ENCODE assay signal across 22 cellular contexts in genomic region chr1:210024282-210024681, GRCh38.
A peak's percentile ranks its signal among the peaks of the same experiment; 100 is the strongest.
DNase-seq lines count a peak whose midpoint lies in the region; ATAC-seq, FAIRE-seq and TF ChIP-seq lines count a peak whose summit lies in the region.
"Had no signal": no experiment of that assay in that cellular context is flagged by ENCODE, and none has a peak within 500 bp of the region (broad histone marks: within the 10 kb centered on the region; RNA-seq: fewer than 3 reads in every experiment).

No MANE protein-coding gene starts in this region.

- no peaks in the 10 kb centered on the region for H3K79me2 ChIP-seq in K562 (ENCODE audit: control insufficient read depth, insufficient read depth, low read length)
- H3K79me2 ChIP-seq in neural cell (replicated peaks; ENCODE audit: insufficient read depth, low read length): no peaks in the 10 kb centered on the region

- intact Hi-C loops in K562 (cut with micrococcal nuclease): no loop called here

- peak; percentile 56 for FAIRE-seq in D721Med (lab: Jason Lieb, UNC)
- no peak for FAIRE-seq in K562 (lab: Jason Lieb, UNC)
- FAIRE-seq: A204.1, GM12891 had no signal

- no peak overlapping the region for H3K9ac ChIP-seq in K562 (ENCODE audit: insufficient read depth in 1 of 2, low read depth in 2 of 2, low read length in 2 of 2)
- no peak overlapping the region for H3K9ac ChIP-seq in neural cell (ENCODE audit: low read length)
- H3K9ac ChIP-seq: BLaER1 had no signal

- CTCF ChIA-PET in HEK293 (lab: Yijun Ruan, JAX) (no interaction called here), K562 (lab: Yijun Ruan, JAX; ENCODE audit: low intra/inter-chr PET ratio) (interaction anchor here (0.7 kb wide), 1 partner anchor 381 kb away, joined by 3 read pairs; no protein-coding TSS in a partner anchor)

- no peak for TF ChIP-seq RAD21 in K562 (CRISPR knock-in tag; conservative IDR thresholded peaks at IDR 0.05 in 1 of 2, IDR thresholded peaks at IDR 0.05 in 1 of 2)
- no peak for TF ChIP-seq RAD21 in neural cell (conservative IDR thresholded peaks at IDR 0.05)

- H3F3A ChIP-seq in neural cell (ENCODE audit: insufficient read depth, low read length, poor library complexity, severe bottlenecking): no peaks in the 10 kb centered on the region

- H3K9me2 ChIP-seq in neural cell (ENCODE audit: insufficient read depth, low read length): no peaks in the 10 kb centered on the region

- ATAC-seq in K562 (no peak), HG03175 (IDR thresholded peaks at IDR 0.05; ENCODE audit: unreplicated experiment) (no peak), GM18511 (IDR thresholded peaks at IDR 0.05; ENCODE audit: unreplicated experiment) (no peak)
- ATAC-seq: CD8-positive, alpha-beta T cell had no signal

- TF ChIP-seq EP300 in K562 (IDR thresholded peaks at IDR 0.05; ENCODE audit: low read length) (no peak), neural cell (conservative IDR thresholded peaks at IDR 0.05; ENCODE audit: poor library complexity, severe bottlenecking) (no peak)

- POLR2A ChIA-PET in HEK293 (lab: Yijun Ruan, JAX) (no interaction called here), K562 (lab: Yijun Ruan, JAX) (no interaction called here)

- peaks cover 0 to 3% of the 10 kb centered on the region in 2 experiments; a peak in 1 of 3 replicates for H3K36me3 ChIP-seq in HEK293 (ENCODE audit: control insufficient read depth in 2 of 2, insufficient read depth in 1 of 2, low read length in 2 of 2)
- H3K36me3 ChIP-seq in K562 (ENCODE audit: control insufficient read depth, insufficient read depth, low read length): no peaks in the 10 kb centered on the region
- H3K36me3 ChIP-seq in neural cell (ENCODE audit: insufficient read depth, low read length): peaks cover 11% of the 10 kb centered on the region
- H3K36me3 ChIP-seq: BLaER1 had no signal

- H3K27me3 ChIP-seq in K562 (ENCODE audit: control insufficient read depth in 2 of 2, insufficient read depth in 2 of 2, low read length in 2 of 2) (no peaks in the 10 kb centered on the region), neural cell (ENCODE audit: insufficient read depth, low read depth, low read length) (no peaks in the 10 kb centered on the region)
- H3K27me3 ChIP-seq: BE2C, BLaER1 had no signal

- in situ Hi-C loops in K562 (cut with MboI): no loop called here

- 0% methylated on average over 2 of the region's 2 CpGs for WGBS in K562 (ENCODE audit: insufficient coverage, low coverage, missing lambda C conversion rate)

- H3K9me1 ChIP-seq in K562 (ENCODE audit: control insufficient read depth, insufficient read depth, low read length): no peaks in the 10 kb centered on the region

- H3K27ac ChIP-seq in HEK293 (ENCODE audit: extremely low read depth, low read depth, low read length) (no peak overlapping the region), K562 (ENCODE audit: extremely low read depth, low read depth, low read length) (no peak overlapping the region), neural cell (ENCODE audit: low read length) (peak overlapping the region; percentile 29)
- H3K27ac ChIP-seq: BLaER1, C4-2B had no signal

- H3K9me3 ChIP-seq in HEK293 (ENCODE audit: control insufficient read depth, insufficient read depth, low read depth, low read length): no peaks in the 10 kb centered on the region
- no peaks in the 10 kb centered on the region for H3K9me3 ChIP-seq in K562 (replicated peaks; ENCODE audit: control insufficient read depth, insufficient read depth, low read depth, low read length)
- H3K9me3 ChIP-seq in neural cell (ENCODE audit: low read length): no peaks in the 10 kb centered on the region
- H3K9me3 ChIP-seq: BE2C, BLaER1 had no signal

- DNase-seq in D721Med (ENCODE audit: insufficient read length, low spot score) (no peak), K562 (ENCODE audit: extremely low read depth in 1 of 4, low spot score in 3 of 4) (no peak), NCI-H2196 treated with DMSO at 0.1 percent for 48 hours (lab: John Stamatoyannopoulos, UW; ENCODE audit: unreplicated experiment) (no peak)
- DNase-seq: 8988T; BE2C; Caco-2; CD4-positive, alpha-beta T cell; CD8-positive, alpha-beta T cell; DMS 273 treated with DMSO at 0.1 percent for 48 hours; DMS153; DMS79; DND-41; EL; GDM1 had no signal

- TF ChIP-seq POLR2A in K562 (conservative IDR thresholded peaks at IDR 0.05): no peak

- H3K4me2 ChIP-seq in K562 (ENCODE audit: insufficient read depth, low read length) (no peak overlapping the region), neural cell (ENCODE audit: low read length) (no peak overlapping the region)
- H3K4me2 ChIP-seq: BLaER1 had no signal

- H3K4me1 ChIP-seq in HEK293 (ENCODE audit: control insufficient read depth, insufficient read depth, low read length): no peaks in the 10 kb centered on the region
- H3K4me1 ChIP-seq in K562 (replicated peaks in 1 of 2; ENCODE audit: control insufficient read depth in 2 of 2, insufficient read depth in 2 of 2, low read length in 2 of 2): no peaks in the 10 kb centered on the region
- H3K4me1 ChIP-seq: BE2C, BLaER1, Caco-2 had no signal

- H3K4me3 ChIP-seq in HEK293 (ENCODE audit: low read depth, low read length) (no peak overlapping the region), K562 (no peak overlapping the region), neural cell (ENCODE audit: low read length) (no peak overlapping the region)
- H3K4me3 ChIP-seq: BLaER1 had no signal

- TF ChIP-seq CTCF in D721Med (IDR thresholded peaks at IDR 0.05; ENCODE audit: insufficient read depth, missing control alignments) (no peak), HEK293 (tag by site-specific recombination; IDR thresholded peaks at IDR 0.05) (no peak), K562 (IDR thresholded peaks at IDR 0.05 in 2 of 3, conservative IDR thresholded peaks at IDR 0.05 in 1 of 3; ENCODE audit: insufficient read depth in 2 of 3, low read depth in 1 of 3, low read length in 3 of 3) (no peak), neural cell (IDR thresholded peaks at IDR 0.05; ENCODE audit: poor library complexity, severe bottlenecking) (no peak)

- no TSS peak for BruUV-seq in K562 (replicated peaks; lab: Mats Ljungman, UMichigan)

- H4K20me1 ChIP-seq in K562 (replicated peaks; ENCODE audit: control insufficient read depth, insufficient read depth, low read length): no peaks in the 10 kb centered on the region
- no peaks in the 10 kb centered on the region for H4K20me1 ChIP-seq in neural cell (ENCODE audit: insufficient read depth)
- H4K20me1 ChIP-seq: BLaER1 had no signal

- H2AFZ ChIP-seq in K562 (ENCODE audit: low read depth, low read length): no peak overlapping the region
- H2AFZ ChIP-seq in neural cell (ENCODE audit: low read depth, low read length): no peak overlapping the region

TF ChIP-seq in HEK293, 187 proteins besides CTCF, POLR2A, EP300 and RAD21 (continues in another document):
- TF ChIP-seq, protein P1, sequence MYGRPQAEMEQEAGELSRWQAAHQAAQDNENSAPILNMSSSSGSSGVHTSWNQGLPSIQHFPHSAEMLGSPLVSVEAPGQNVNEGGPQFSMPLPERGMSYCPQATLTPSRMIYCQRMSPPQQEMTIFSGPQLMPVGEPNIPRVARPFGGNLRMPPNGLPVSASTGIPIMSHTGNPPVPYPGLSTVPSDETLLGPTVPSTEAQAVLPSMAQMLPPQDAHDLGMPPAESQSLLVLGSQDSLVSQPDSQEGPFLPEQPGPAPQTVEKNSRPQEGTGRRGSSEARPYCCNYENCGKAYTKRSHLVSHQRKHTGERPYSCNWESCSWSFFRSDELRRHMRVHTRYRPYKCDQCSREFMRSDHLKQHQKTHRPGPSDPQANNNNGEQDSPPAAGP (tag by site-specific recombination; IDR thresholded peaks at IDR 0.05): no peak

TF ChIP-seq in K562, 482 proteins besides CTCF, POLR2A, EP300 and RAD21 (continues in another document):
- TF ChIP-seq, protein P2, sequence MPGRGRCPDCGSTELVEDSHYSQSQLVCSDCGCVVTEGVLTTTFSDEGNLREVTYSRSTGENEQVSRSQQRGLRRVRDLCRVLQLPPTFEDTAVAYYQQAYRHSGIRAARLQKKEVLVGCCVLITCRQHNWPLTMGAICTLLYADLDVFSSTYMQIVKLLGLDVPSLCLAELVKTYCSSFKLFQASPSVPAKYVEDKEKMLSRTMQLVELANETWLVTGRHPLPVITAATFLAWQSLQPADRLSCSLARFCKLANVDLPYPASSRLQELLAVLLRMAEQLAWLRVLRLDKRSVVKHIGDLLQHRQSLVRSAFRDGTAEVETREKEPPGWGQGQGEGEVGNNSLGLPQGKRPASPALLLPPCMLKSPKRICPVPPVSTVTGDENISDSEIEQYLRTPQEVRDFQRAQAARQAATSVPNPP (IDR thresholded peaks at IDR 0.05; ENCODE audit: borderline replicate concordance, insufficient read depth, insufficient read length): no peak
- TF ChIP-seq, protein P3, sequence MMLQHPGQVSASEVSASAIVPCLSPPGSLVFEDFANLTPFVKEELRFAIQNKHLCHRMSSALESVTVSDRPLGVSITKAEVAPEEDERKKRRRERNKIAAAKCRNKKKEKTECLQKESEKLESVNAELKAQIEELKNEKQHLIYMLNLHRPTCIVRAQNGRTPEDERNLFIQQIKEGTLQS (IDR thresholded peaks at IDR 0.05): peak; percentile 32; the same call in 1 of the 2 replicates
- TF ChIP-seq, protein P3 (CRISPR knock-in tag; conservative IDR thresholded peaks at IDR 0.05): no peak
- no peak for TF ChIP-seq LCOR (CRISPR knock-in tag; IDR thresholded peaks at IDR 0.05)
